In the genomic region with DNA sequence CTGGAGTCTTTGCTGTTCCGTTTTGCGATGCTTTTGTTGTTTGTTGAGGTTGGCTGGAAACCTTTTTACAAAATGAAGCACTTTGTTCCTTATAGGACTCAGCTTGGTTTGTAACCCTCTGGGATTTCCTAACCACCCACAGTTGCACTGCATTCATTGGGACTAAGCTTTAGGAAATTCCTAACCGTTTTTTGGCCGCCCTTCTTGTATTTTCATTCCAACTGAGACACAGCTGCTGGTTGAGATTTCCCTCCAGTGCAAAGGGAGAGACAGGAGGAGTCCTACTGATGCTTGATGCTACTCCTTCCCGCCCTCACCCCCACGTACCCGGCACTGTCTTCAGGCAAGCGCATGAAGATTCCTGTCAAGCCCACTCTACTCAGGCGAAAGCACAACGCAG, we compare ENCODE assay signal across 28 cellular contexts. TPM values are rescaled to one million over a fixed set of nuclear protein-coding genes. Genes with fewer than 3 reads are reported as not detected.
"Had no signal": no experiment of that assay in that cellular context is flagged by ENCODE, and none has a peak within 500 bp of the region (broad histone marks: within the 10 kb centered on the region; RNA-seq: fewer than 3 reads in every experiment).

No MANE protein-coding gene starts in this region.

- H3K79me2 ChIP-seq: hepatocyte, parathyroid adenoma had no signal

- H3K4me3 Mint-ChIP-seq: endodermal cell; mesothelial cell of epicardium; naive B cell; natural killer cell treated with Interleukin-12 subunit alpha and Interleukin-12 subunit beta and Interleukin-15 and Interleukin-18, amount 100 ng/mL, for 72 hours; neural crest cell; stimulated activated memory B cell treated with anti-CD40 and anti-IgM and Interleukin-4, amounts not matched to agents 10 μg/mL and 1 μg/mL and 100 μg/mL, for 72 hours had no signal

- H3K27me3 ChIP-seq: upper lobe of right lung, vagina had no signal

- H3K4me3 ChIP-seq: cardiac muscle cell, esophagus muscularis mucosa, hepatocyte, mucosa of descending colon, skin epidermis, spleen, transverse colon, upper lobe of right lung, vagina had no signal

- H3K4me1 Mint-ChIP-seq: mesothelial cell of epicardium, neural crest cell had no signal

- H3K27ac Mint-ChIP-seq: endodermal cell; mesothelial cell of epicardium; naive B cell; natural killer cell treated with Interleukin-12 subunit alpha and Interleukin-12 subunit beta and Interleukin-15 and Interleukin-18, amount 100 ng/mL, for 72 hours; progenitor cell of endocrine pancreas; stimulated activated memory B cell treated with anti-CD40 and anti-IgM and Interleukin-4, amounts not matched to agents 10 μg/mL and 1 μg/mL and 100 μg/mL, for 72 hours had no signal

- H3K4me1 ChIP-seq: parathyroid adenoma, spleen, upper lobe of right lung had no signal

- H3K27ac ChIP-seq: cardiac muscle cell, epithelial cell of prostate, esophagus muscularis mucosa, hepatocyte, parathyroid adenoma, skin epidermis, spleen, transverse colon, upper lobe of right lung, vagina had no signal

- H3K9me3 ChIP-seq: esophagus muscularis mucosa, mucosa of descending colon, spleen, transverse colon, upper lobe of right lung, vagina had no signal

- H3K36me3 Mint-ChIP-seq: mesothelial cell of epicardium; naive B cell; natural killer cell treated with Interleukin-12 subunit alpha and Interleukin-12 subunit beta and Interleukin-15 and Interleukin-18, amount 100 ng/mL, for 72 hours; stimulated activated memory B cell treated with anti-CD40 and anti-IgM and Interleukin-4, amounts not matched to agents 10 μg/mL and 1 μg/mL and 100 μg/mL, for 72 hours had no signal

- ATAC-seq: mucosa of descending colon; natural killer cell treated with Interleukin-12 subunit alpha and Interleukin-12 subunit beta and Interleukin-15 and Interleukin-18, amount 100 ng/mL, for 72 hours; stimulated activated memory B cell treated with anti-CD40 and anti-IgM and Interleukin-4, amounts not matched to agents 10 μg/mL and 1 μg/mL and 100 μg/mL, for 72 hours; stimulated activated naive CD8-positive, alpha-beta T cell treated with anti-CD3 and anti-CD28 coated beads, Interleukin-15, Interleukin-2, amounts not matched to agents 100 U/mL and 50 U/mL, for 24 hours; upper lobe of right lung had no signal

- H3K36me3 ChIP-seq: cardiac muscle cell, esophagus muscularis mucosa, spleen, transverse colon, upper lobe of right lung, vagina had no signal

- DNase-seq: cerebellar nuclear complex; effector CD8-positive, alpha-beta T cell; endodermal cell; mesenchymal stem cell; mucosa of descending colon; naive B cell; spleen; stimulated activated CD4-positive, alpha-beta T cell treated with anti-CD3 and anti-CD28 coated beads, Interleukin-4, amount 100 ng/mL, for 4 hours; stimulated activated naive CD8-positive, alpha-beta T cell treated with anti-CD3 and anti-CD28 coated beads, Interleukin-15, Interleukin-2, amounts not matched to agents 100 U/mL and 50 U/mL, for 24 hours; transverse colon; upper lobe of right lung had no signal

- H3K4me2 ChIP-seq: hepatocyte had no signal

- H2AFZ ChIP-seq: hepatocyte, parathyroid adenoma had no signal

- H3K9me3 Mint-ChIP-seq: endodermal cell; mesothelial cell of epicardium; naive B cell; natural killer cell treated with Interleukin-12 subunit alpha and Interleukin-12 subunit beta and Interleukin-15 and Interleukin-18, amount 100 ng/mL, for 72 hours; neural crest cell; stimulated activated memory B cell treated with anti-CD40 and anti-IgM and Interleukin-4, amounts not matched to agents 10 μg/mL and 1 μg/mL and 100 μg/mL, for 72 hours had no signal

RNA-seq across cellular contexts. Expression of a gene that starts 6.2 kb away (rescaled TPM):
- total RNA-seq: cardiac muscle cell; fibroblast of lung; fibroblast of villous mesenchyme; kidney epithelial cell; lung microvascular endothelial cell; mesothelial cell of epicardium; natural killer cell treated with Interleukin-12 subunit alpha and Interleukin-12 subunit beta and Interleukin-15 and Interleukin-18, amount 100 ng/mL, for 72 hours; neural crest cell; osteoblast; progenitor cell of endocrine pancreas; upper lobe of right lung; vagina had no signal
- polyA plus RNA-seq: cardiac muscle cell, fibroblast of lung had no signal
